ENCODE assay signal across 8 cellular contexts in genomic region chr12:113220593-113221180, GRCh38. TPM values are rescaled to one million over a fixed set of nuclear protein-coding genes. Genes with fewer than 3 reads are reported as not detected.
DNase-seq lines count a peak whose midpoint lies in the region; ATAC-seq, FAIRE-seq and TF ChIP-seq lines count a peak whose summit lies in the region.

No MANE protein-coding gene starts in this region.

- TF ChIP-seq CTCF in HFF-Myc (IDR thresholded peaks at IDR 0.05; ENCODE audit: low read depth, low read length, missing control alignments) (no peak), tibial artery (IDR thresholded peaks at IDR 0.05) (no peak)

- CTCF ChIA-PET in activated CD4-positive, alpha-beta memory T cell treated with anti-CD3 and anti-CD28 coated beads, Interleukin-2, amount 10 ng/mL, durations not matched to agents 7 days and 5 days (lab: Charles Lee) = interaction anchor here (0.8 to 2.3 kb wide), 3 partner anchors 9 to 46 kb away, joined by 3 to 5 read pairs (median 3); no protein-coding TSS in a partner anchor

- H3K4me3 Mint-ChIP-seq in CD4-positive, CD25-positive, alpha-beta regulatory T cell = peak overlapping the region; percentile 86 to 98 (median 94)
- H3K4me3 Mint-ChIP-seq in activated CD4-positive, alpha-beta memory T cell treated with anti-CD3 and anti-CD28 coated beads, Interleukin-2, amount 10 ng/mL, durations not matched to agents 7 days and 5 days = peak overlapping the region; percentile 79

- H3K27me3 ChIP-seq in CD4-positive, CD25-positive, alpha-beta regulatory T cell (ENCODE audit: control insufficient read depth, insufficient read depth, low read length) = no peaks in the 10 kb centered on the region
- H3K27me3 ChIP-seq in tibial artery = no peaks in the 10 kb centered on the region

- H3K27ac ChIP-seq in CD4-positive, CD25-positive, alpha-beta regulatory T cell (ENCODE audit: insufficient read depth, low read length, poor library complexity, severe bottlenecking) = peak overlapping the region; percentile 49
- peak overlapping the region; percentile 68 to 75 for H3K27ac ChIP-seq in tibial artery

- peaks cover 9 to 44% (median 25%) of the 10 kb centered on the region in 4 donors for H3K4me1 Mint-ChIP-seq in CD4-positive, CD25-positive, alpha-beta regulatory T cell
- peaks cover 34% of the 10 kb centered on the region for H3K4me1 Mint-ChIP-seq in activated CD4-positive, alpha-beta memory T cell treated with anti-CD3 and anti-CD28 coated beads, Interleukin-2, amount 10 ng/mL, durations not matched to agents 7 days and 5 days

- H3K4me1 ChIP-seq in CD4-positive, CD25-positive, alpha-beta regulatory T cell (ENCODE audit: control insufficient read depth, insufficient read depth, low read length, poor library complexity, severe bottlenecking) = peaks cover 30% of the 10 kb centered on the region
- H3K4me1 ChIP-seq in tibial artery = peaks cover 0 to 72% (median 51%) of the 10 kb centered on the region in 4 donors

- peak overlapping the region; percentile 81 for H3K4me3 ChIP-seq in CD4-positive, CD25-positive, alpha-beta regulatory T cell (ENCODE audit: low read depth, low read length)
- H3K4me3 ChIP-seq in HFF-Myc (replicated peaks; ENCODE audit: low read depth, low read length) (peak overlapping the region; percentile 89), tibial artery (peak overlapping the region; percentile 47 to 95)

- H3K27ac Mint-ChIP-seq in CD4-positive, CD25-positive, alpha-beta regulatory T cell = peak overlapping the region; percentile 52 to 97 (median 89)
- H3K27ac Mint-ChIP-seq in activated CD4-positive, alpha-beta memory T cell treated with anti-CD3 and anti-CD28 coated beads, Interleukin-2, amount 10 ng/mL, durations not matched to agents 7 days and 5 days = peak overlapping the region; percentile 69

- POLR2A ChIA-PET in activated CD4-positive, alpha-beta memory T cell treated with anti-CD3 and anti-CD28 coated beads, Interleukin-2, amount 10 ng/mL, durations not matched to agents 7 days and 5 days (lab: Charles Lee) = interaction anchor here (1.5 to 4.9 kb wide), 8 partner anchors 10 to 242 kb away, joined by 5 to 47 read pairs (median 15); partner anchors contain the start of genes DDX54, OAS2 and RITA1

- no peaks in the 10 kb centered on the region for H3K36me3 ChIP-seq in CD4-positive, CD25-positive, alpha-beta regulatory T cell (ENCODE audit: control insufficient read depth, insufficient read depth, low read length)
- no peaks in the 10 kb centered on the region for H3K36me3 ChIP-seq in tibial artery

- no peak for ATAC-seq in CD4-positive, CD25-positive, alpha-beta regulatory T cell (ENCODE audit: low read depth in 2 of 2)
- ATAC-seq in HG02642 (IDR thresholded peaks at IDR 0.05; ENCODE audit: poor library complexity, unreplicated experiment) = no peak

- H3K9me3 Mint-ChIP-seq in CD4-positive, CD25-positive, alpha-beta regulatory T cell = no peaks in the 10 kb centered on the region
- no peaks in the 10 kb centered on the region for H3K9me3 Mint-ChIP-seq in activated CD4-positive, alpha-beta memory T cell treated with anti-CD3 and anti-CD28 coated beads, Interleukin-2, amount 10 ng/mL, durations not matched to agents 7 days and 5 days

- FAIRE-seq in islet of Langerhans (lab: Jason Lieb, UNC) = peak; percentile 83

- peak in 1 of 3 donors; percentile 32 for DNase-seq in CD4-positive, CD25-positive, alpha-beta regulatory T cell
- DNase-seq in HFF-Myc (ENCODE audit: extremely low read depth, low read depth) (no peak), tibial artery (no peak), NCI-H526 (lab: John Stamatoyannopoulos, UW) (no peak)
- DNase-seq in activated CD4-positive, alpha-beta memory T cell treated with anti-CD3 and anti-CD28 coated beads, Interleukin-2, amount 10 ng/mL, durations not matched to agents 7 days and 5 days = no peak
- DNase-seq in central memory CD4-positive, alpha-beta T cell = no peak

- H3K36me3 Mint-ChIP-seq in CD4-positive, CD25-positive, alpha-beta regulatory T cell = peaks cover 5% of the 10 kb centered on the region
- no peaks in the 10 kb centered on the region for H3K36me3 Mint-ChIP-seq in activated CD4-positive, alpha-beta memory T cell treated with anti-CD3 and anti-CD28 coated beads, Interleukin-2, amount 10 ng/mL, durations not matched to agents 7 days and 5 days (ENCODE audit: low read depth)

- H3K9me3 ChIP-seq in CD4-positive, CD25-positive, alpha-beta regulatory T cell (ENCODE audit: control insufficient read depth in 2 of 2, low read length in 2 of 2) = no peaks in the 10 kb centered on the region
- no peaks in the 10 kb centered on the region for H3K9me3 ChIP-seq in tibial artery

- H3K27me3 Mint-ChIP-seq in CD4-positive, CD25-positive, alpha-beta regulatory T cell = peaks cover 11% of the 10 kb centered on the region
- H3K27me3 Mint-ChIP-seq in activated CD4-positive, alpha-beta memory T cell treated with anti-CD3 and anti-CD28 coated beads, Interleukin-2, amount 10 ng/mL, durations not matched to agents 7 days and 5 days = no peaks in the 10 kb centered on the region

- intact Hi-C loops in tibial artery (cut with DNase I; ENCODE audit: low total_unique reads) = no loop called here

RNA-seq across cellular contexts. Expression of gene TPCN1, which starts 0.6 kb away (rescaled TPM):
- total RNA-seq in CD4-positive, CD25-positive, alpha-beta regulatory T cell = 44.9 TPM
- polyA plus RNA-seq in CD4-positive, CD25-positive, alpha-beta regulatory T cell = 1 to 10 TPM; 5.2 to 9.5 (median 8.4) TPM
- 10 to 100 TPM; 18.3 to 19.2 TPM for total RNA-seq in activated CD4-positive, alpha-beta memory T cell treated with anti-CD3 and anti-CD28 coated beads, Interleukin-2, amount 10 ng/mL, durations not matched to agents 7 days and 5 days

RNA-seq across cellular contexts. Expression of gene RITA1, which starts 35.2 kb away (rescaled TPM):
- 10.1 TPM for total RNA-seq in CD4-positive, CD25-positive, alpha-beta regulatory T cell
- polyA plus RNA-seq in CD4-positive, CD25-positive, alpha-beta regulatory T cell = 10 to 100 TPM; 20.4 to 38.3 (median 24.2) TPM
- total RNA-seq in activated CD4-positive, alpha-beta memory T cell treated with anti-CD3 and anti-CD28 coated beads, Interleukin-2, amount 10 ng/mL, durations not matched to agents 7 days and 5 days = 10 to 100 TPM; 14.7 to 16.9 TPM

RNA-seq across cellular contexts. Expression of gene DDX54, which starts 35.4 kb away (rescaled TPM):
- total RNA-seq in CD4-positive, CD25-positive, alpha-beta regulatory T cell = 75.5 TPM
- polyA plus RNA-seq in CD4-positive, CD25-positive, alpha-beta regulatory T cell = 10 to 100 TPM; 12.5 to 20.8 (median 17.8) TPM
- total RNA-seq in activated CD4-positive, alpha-beta memory T cell treated with anti-CD3 and anti-CD28 coated beads, Interleukin-2, amount 10 ng/mL, durations not matched to agents 7 days and 5 days = 10 to 100 TPM; 55.6 to 57.6 TPM
